Comparison of ENCODE assay signal across 8 cellular contexts in the genomic region with DNA sequence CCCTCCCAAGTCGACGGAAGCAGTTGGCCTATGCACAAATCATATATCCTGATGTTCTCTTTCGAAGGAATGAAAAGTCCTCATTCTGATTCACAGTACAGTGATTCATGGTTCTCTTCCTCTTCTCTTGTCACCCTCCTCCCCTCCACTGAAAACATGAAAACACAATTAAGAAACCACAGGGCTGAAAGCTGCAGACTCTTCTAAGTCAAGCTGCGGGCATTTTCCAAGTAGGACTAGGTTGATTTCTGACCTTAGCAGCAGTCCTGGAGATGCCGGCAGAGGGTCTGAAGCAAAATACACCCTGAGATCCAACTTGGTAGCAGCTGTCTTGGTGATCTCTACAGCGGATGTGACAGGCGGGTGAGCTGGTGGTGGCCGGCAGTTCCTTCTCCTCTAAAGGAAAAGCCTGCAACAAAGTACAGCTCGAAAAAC. TPM values are rescaled to one million over a fixed set of nuclear protein-coding genes. Genes with fewer than 3 reads are reported as not detected.
DNase-seq lines count a peak whose midpoint lies in the region; ATAC-seq, FAIRE-seq and TF ChIP-seq lines count a peak whose summit lies in the region.

No MANE protein-coding gene starts in this region.

- H3K9me3 Mint-ChIP-seq in CD8-positive, alpha-beta memory T cell: no peaks in the 10 kb centered on the region

- no peak for TF ChIP-seq CTCF in stomach (IDR thresholded peaks at IDR 0.05)

- no peak overlapping the region for H3K27ac ChIP-seq in CD8-positive, alpha-beta memory T cell (ENCODE audit: low read depth, low read length)
- peak overlapping the region in 3 of 5 donors; percentile 51 to 75 (median 64) for H3K27ac ChIP-seq in stomach

- POLR2A ChIA-PET in CD8-positive, alpha-beta memory T cell (lab: Charles Lee): no interaction called here

- no peak for DNase-seq in CD8-positive, alpha-beta memory T cell
- DNase-seq in H54 (ENCODE audit: insufficient read length, low spot score) (no peak), glomerular visceral epithelial cell (ENCODE audit: extremely low spot score) (peak; percentile 74), stomach (no peak), GM19238 (ENCODE audit: insufficient read length, low spot score) (no peak), DMS153 treated with DMSO at 0.1 percent for 48 hours (lab: John Stamatoyannopoulos, UW; ENCODE audit: unreplicated experiment) (no peak), midbrain (lab: John Stamatoyannopoulos, UW) (no peak)

- peaks cover 24 to 35% (median 27%) of the 10 kb centered on the region in 3 donors for H3K4me1 Mint-ChIP-seq in CD8-positive, alpha-beta memory T cell

- intact Hi-C loops in stomach (cut with DNase I; ENCODE audit: low total_unique reads): no loop called here

- H3K9me3 ChIP-seq in CD8-positive, alpha-beta memory T cell (ENCODE audit: low read length): no peaks in the 10 kb centered on the region
- H3K9me3 ChIP-seq in stomach: no peaks in the 10 kb centered on the region

- H3K4me1 ChIP-seq in CD8-positive, alpha-beta memory T cell (ENCODE audit: insufficient read depth, low read length): no peaks in the 10 kb centered on the region
- peaks cover 0 to 41% (median 11%) of the 10 kb centered on the region in 4 donors for H3K4me1 ChIP-seq in stomach

- no peaks in the 10 kb centered on the region for H3K36me3 ChIP-seq in CD8-positive, alpha-beta memory T cell (ENCODE audit: insufficient read depth, low read length)
- no peaks in the 10 kb centered on the region for H3K36me3 ChIP-seq in stomach

- peak; percentile 97 for FAIRE-seq in H54 (lab: Jason Lieb, UNC)

- H3K36me3 Mint-ChIP-seq in CD8-positive, alpha-beta memory T cell: no peaks in the 10 kb centered on the region

- peaks cover 4% of the 10 kb centered on the region for H3K27me3 ChIP-seq in CD8-positive, alpha-beta memory T cell (ENCODE audit: insufficient read depth, low read length, poor library complexity, severe bottlenecking)
- H3K27me3 ChIP-seq in stomach: no peaks in the 10 kb centered on the region

- no peak overlapping the region for H3K4me3 ChIP-seq in CD8-positive, alpha-beta memory T cell (ENCODE audit: low read length)
- no peak overlapping the region for H3K4me3 ChIP-seq in stomach

- peaks cover 11 to 31% of the 10 kb centered on the region in 2 donors for H3K27me3 Mint-ChIP-seq in CD8-positive, alpha-beta memory T cell

- 68 to 83% (median 77%) methylated on average over 9 of the region's 9 CpGs for WGBS in stomach, 5 donors

- peak overlapping the region in 5 of 8 donors; percentile 3 to 76 (median 32) for H3K27ac Mint-ChIP-seq in CD8-positive, alpha-beta memory T cell

- no peak for TF ChIP-seq POLR2A in H54 (IDR thresholded peaks at IDR 0.05; ENCODE audit: low read depth, low read length)
- TF ChIP-seq POLR2A in stomach (IDR thresholded peaks at IDR 0.05): no peak

- peak; percentile 62 for ATAC-seq in SK-N-SH treated with all-trans-retinoic acid at 6 μM for 48 hours

- CTCF ChIA-PET in CD8-positive, alpha-beta memory T cell (lab: Charles Lee): interaction anchor here (1.1 to 1.3 kb wide), 2 partner anchors 29 to 34 kb away, joined by 3 read pairs; no protein-coding TSS in a partner anchor

- H3K4me3 Mint-ChIP-seq in CD8-positive, alpha-beta memory T cell: peak overlapping the region in 6 of 7 donors; percentile 49 to 78 (median 72)

- no peak for TF ChIP-seq EP300 in stomach (IDR thresholded peaks at IDR 0.05)

TF ChIP-seq in SK-N-SH treated with all-trans-retinoic acid at 6 μM for 48 hours, 23 proteins besides CTCF, POLR2A, EP300 and RAD21:
- TF ChIP-seq TCF4 (CRISPR knock-in tag; IDR thresholded peaks at IDR 0.05; ENCODE audit: borderline replicate concordance) (no peak), ISL1 (CRISPR knock-in tag; IDR thresholded peaks at IDR 0.05) (no peak), ZNF565 (CRISPR knock-in tag; conservative IDR thresholded peaks at IDR 0.05; ENCODE audit: low read depth) (no peak)

RNA-seq across cellular contexts. Expression of a gene that starts 6.2 kb away (rescaled TPM):
- under 1 TPM; 0.18 TPM for total RNA-seq in CD8-positive, alpha-beta memory T cell
- polyA plus RNA-seq in CD8-positive, alpha-beta memory T cell: 0.41 TPM
- 10 to 100 TPM in 2 of 5 donors, 1 to 10 TPM in 2, under 1 TPM in 1; 0.58 to 14.3 (median 9.0) TPM for total RNA-seq in stomach
- polyA plus RNA-seq in stomach: 1 to 10 TPM; 2.1 to 4.3 (median 2.1) TPM
